Comparison of ENCODE assay signal across 1 cellular context in genomic region chr6:131063764-131064272, GRCh38.
TF ChIP-seq lines count a peak whose summit lies in the region.

No MANE protein-coding gene starts in this region.

TF ChIP-seq in H1, 55 proteins besides CTCF, POLR2A, EP300 and RAD21 (continued from another document):
- TF ChIP-seq CHD7 (IDR thresholded peaks at IDR 0.05; ENCODE audit: insufficient replicate concordance, low read length), result no peak
- TF ChIP-seq TEAD4 (IDR thresholded peaks at IDR 0.05; ENCODE audit: low read depth, low read length), result no peak
